1 cellular context compared by ENCODE assay signal in genomic region chr9:95981741-95982390, GRCh38.
TF ChIP-seq lines count a peak whose summit lies in the region.

No MANE protein-coding gene starts in this region.

TF ChIP-seq in WTC11, 78 proteins besides CTCF, POLR2A, EP300 and RAD21 (continued from another document):
- no peak for TF ChIP-seq E2F1 (CRISPR knock-in tag; IDR thresholded peaks at IDR 0.05)
- no peak for TF ChIP-seq CREB1 (CRISPR knock-in tag; IDR thresholded peaks at IDR 0.05)
- TF ChIP-seq MAX (CRISPR knock-in tag; IDR thresholded peaks at IDR 0.05): no peak
- TF ChIP-seq ZNF317 (CRISPR knock-in tag; IDR thresholded peaks at IDR 0.05; ENCODE audit: borderline replicate concordance, low read depth): no peak
- TF ChIP-seq ZNF512 (CRISPR knock-in tag; IDR thresholded peaks at IDR 0.05; ENCODE audit: borderline replicate concordance): no peak
- TF ChIP-seq MYBL2 (CRISPR knock-in tag; IDR thresholded peaks at IDR 0.05): no peak
- TF ChIP-seq AR (CRISPR knock-in tag; IDR thresholded peaks at IDR 0.05): no peak
- no peak for TF ChIP-seq NR2C2 (CRISPR knock-in tag; IDR thresholded peaks at IDR 0.05)
- TF ChIP-seq AFF4 (CRISPR knock-in tag; IDR thresholded peaks at IDR 0.05; ENCODE audit: borderline replicate concordance): no peak
- TF ChIP-seq ELF4 (CRISPR knock-in tag; IDR thresholded peaks at IDR 0.05; ENCODE audit: low read depth): no peak
- no peak for TF ChIP-seq CREM (CRISPR knock-in tag; IDR thresholded peaks at IDR 0.05)
- no peak for TF ChIP-seq TEAD4 (CRISPR knock-in tag; IDR thresholded peaks at IDR 0.05)
- TF ChIP-seq ZNF423 (CRISPR knock-in tag; IDR thresholded peaks at IDR 0.05): no peak
- no peak for TF ChIP-seq FOXP1 (CRISPR knock-in tag; IDR thresholded peaks at IDR 0.05; ENCODE audit: borderline replicate concordance)
